Comparison of ENCODE assay signal across 23 cellular contexts in genomic region chr18:50458796-50459195, GRCh38.
"Had no signal": no experiment of that assay in that cellular context is flagged by ENCODE, and none has a peak within 500 bp of the region (broad histone marks: within the 10 kb centered on the region; RNA-seq: fewer than 3 reads in every experiment).

No MANE protein-coding gene starts in this region.

- DNase-seq: activated CD4-positive, alpha-beta memory T cell treated with anti-CD3 and anti-CD28 coated beads, Interleukin-2, amount 10 ng/mL, durations not matched to agents 7 days and 5 days; activated CD4-positive, alpha-beta T cell treated with anti-CD3 and anti-CD28 coated beads for 36 hours; activated CD4-positive, alpha-beta T cell treated with anti-CD3 and anti-CD28 coated beads, Interleukin-2, amount 50 U/mL, for 1 hour; activated gamma-delta T cell; activated naive CD4-positive, alpha-beta T cell treated with anti-CD3 and anti-CD28 coated beads for 36 hours; activated T-cell treated with anti-CD3 and anti-CD28 coated beads for 4 hours; activated T-cell treated with anti-CD3 and anti-CD28 coated beads, Interleukin-2, amount 50 U/mL, for 48 hours; brain microvascular endothelial cell; cerebellar nuclear complex; MV-4-11; NCI-H1092 treated with DMSO at 0.1 percent for 48 hours; NCI-H1436 treated with DMSO at 0.1 percent for 48 hours; NCI-H187; NCI-H2081; NCI-H510A treated with DMSO at 0.1 percent for 48 hours; PC-3; SHP77 treated with DMSO at 0.1 percent for 48 hours; T-helper 9 cell had no signal

- H3K9ac ChIP-seq: KMS-11 had no signal

- H3K36me3 Mint-ChIP-seq: activated naive CD8-positive, alpha-beta T cell had no signal

- H3K27me3 ChIP-seq: brain microvascular endothelial cell, cardiac muscle cell had no signal

- H3K4me3 Mint-ChIP-seq: activated CD4-positive, alpha-beta memory T cell treated with anti-CD3 and anti-CD28 coated beads, Interleukin-2, amount 10 ng/mL, durations not matched to agents 7 days and 5 days; activated CD4-positive, alpha-beta T cell treated with anti-CD3 and anti-CD28 coated beads for 36 hours; activated naive CD4-positive, alpha-beta T cell treated with anti-CD3 and anti-CD28 coated beads for 36 hours; activated naive CD8-positive, alpha-beta T cell; activated T-helper 17 cell treated with anti-CD3 and anti-CD28 coated beads, Interleukin-2, amount 50 U/mL, for 72 hours; T-helper 1 cell treated with Interleukin-12 subunit alpha and Interleukin-12 subunit beta and Interleukin-4 antibody, amounts not matched to agents 30 μg/mL and 1 μg/mL, for 36 hours had no signal

- ATAC-seq: activated CD4-positive, alpha-beta T cell treated with anti-CD3 and anti-CD28 coated beads for 36 hours; activated T-helper 17 cell treated with anti-CD3 and anti-CD28 coated beads, Interleukin-2, amount 50 U/mL, for 72 hours; PC-3 had no signal

- H3K4me1 Mint-ChIP-seq: activated CD4-positive, alpha-beta memory T cell treated with anti-CD3 and anti-CD28 coated beads, Interleukin-2, amount 10 ng/mL, durations not matched to agents 7 days and 5 days; activated CD4-positive, alpha-beta T cell treated with anti-CD3 and anti-CD28 coated beads for 36 hours; activated T-helper 17 cell treated with anti-CD3 and anti-CD28 coated beads, Interleukin-2, amount 50 U/mL, for 72 hours had no signal

- H3K27ac Mint-ChIP-seq: activated CD4-positive, alpha-beta memory T cell treated with anti-CD3 and anti-CD28 coated beads, Interleukin-2, amount 10 ng/mL, durations not matched to agents 7 days and 5 days; activated CD4-positive, alpha-beta T cell treated with anti-CD3 and anti-CD28 coated beads for 36 hours; activated naive CD4-positive, alpha-beta T cell treated with anti-CD3 and anti-CD28 coated beads for 36 hours; activated naive CD8-positive, alpha-beta T cell; activated T-helper 17 cell treated with anti-CD3 and anti-CD28 coated beads, Interleukin-2, amount 50 U/mL, for 72 hours; T-helper 1 cell treated with Interleukin-12 subunit alpha and Interleukin-12 subunit beta and Interleukin-4 antibody, amounts not matched to agents 30 μg/mL and 1 μg/mL, for 36 hours had no signal

- H3K9me3 Mint-ChIP-seq: activated CD4-positive, alpha-beta memory T cell treated with anti-CD3 and anti-CD28 coated beads, Interleukin-2, amount 10 ng/mL, durations not matched to agents 7 days and 5 days; T-helper 1 cell treated with Interleukin-12 subunit alpha and Interleukin-12 subunit beta and Interleukin-4 antibody, amounts not matched to agents 30 μg/mL and 1 μg/mL, for 36 hours had no signal

- H3K4me3 ChIP-seq: cardiac muscle cell had no signal

- H3K27ac ChIP-seq: brain microvascular endothelial cell, cardiac muscle cell, KMS-11 had no signal

- H3K36me3 ChIP-seq: brain microvascular endothelial cell, cardiac muscle cell had no signal
